12 cellular contexts compared by ENCODE assay signal in the genomic region with DNA sequence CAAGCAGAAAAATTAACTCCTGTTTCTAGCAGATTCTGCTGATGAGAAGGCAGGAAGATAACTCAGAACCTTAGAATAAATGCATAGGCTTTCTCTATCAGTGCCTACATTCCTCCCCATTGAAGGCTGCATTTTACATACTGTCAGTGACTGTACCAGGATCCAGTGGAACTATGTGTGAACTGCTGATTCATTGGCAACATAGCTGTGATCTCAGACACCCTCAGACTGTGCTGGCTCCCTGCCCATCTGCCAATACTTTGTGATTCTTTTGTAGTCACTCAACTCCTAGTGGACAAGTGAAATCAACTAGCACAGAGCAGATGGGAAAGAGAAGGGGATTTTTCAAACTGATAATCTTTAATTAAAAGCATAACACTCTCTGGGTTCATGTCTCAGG.
DNase-seq lines count a peak whose midpoint lies in the region; ATAC-seq and TF ChIP-seq lines count a peak whose summit lies in the region.
"Had no signal": no experiment of that assay in that cellular context is flagged by ENCODE, and none has a peak within 500 bp of the region (broad histone marks: within the 10 kb centered on the region; RNA-seq: fewer than 3 reads in every experiment).

No MANE protein-coding gene starts in this region.

- no peak overlapping the region for H3K4me3 ChIP-seq in psoas muscle

- DNase-seq in Daoy (ENCODE audit: low read depth), result peak; percentile 89
- DNase-seq in NCI-H446 treated with DMSO at 0.1 percent for 48 hours (lab: John Stamatoyannopoulos, UW), result peak; percentile 39
- peak; percentile 21 to 81 for DNase-seq in dermis microvascular lymphatic vessel endothelial cell (ENCODE audit: low read depth in 2 of 2)
- peak; percentile 78 for DNase-seq in myocyte (ENCODE audit: low read depth)
- DNase-seq in sciatic nerve (ENCODE audit: low spot score), result no peak
- DNase-seq in psoas muscle, result no peak
- DNase-seq: DMS153, NCI-H1930, T-helper 1 cell had no signal

- intact Hi-C loops in sciatic nerve (cut with DNase I), result no loop called here
- intact Hi-C loops in psoas muscle (cut with DNase I), result no loop called here

- no peaks in the 10 kb centered on the region for H3K27me3 ChIP-seq in psoas muscle (ENCODE audit: insufficient read depth in 3 of 3, low read length in 2 of 3)
- H3K27me3 ChIP-seq: neutrophil had no signal

- no peaks in the 10 kb centered on the region for H3K36me3 ChIP-seq in psoas muscle (ENCODE audit: insufficient read depth in 1 of 2, low read depth in 1 of 2)
- H3K36me3 ChIP-seq: neutrophil had no signal

- no peaks in the 10 kb centered on the region for H3K4me1 ChIP-seq in psoas muscle

- no peaks in the 10 kb centered on the region for H3K9me3 ChIP-seq in psoas muscle
- H3K9me3 ChIP-seq: neutrophil had no signal

- H3K27ac ChIP-seq in psoas muscle, result no peak overlapping the region
- H3K27ac ChIP-seq: neutrophil had no signal

- TF ChIP-seq CTCF in psoas muscle (IDR thresholded peaks at IDR 0.05), result no peak

- ATAC-seq in HG03135 (IDR thresholded peaks at IDR 0.05; ENCODE audit: unreplicated experiment) (no peak), GM19324 (IDR thresholded peaks at IDR 0.05; ENCODE audit: low FRiP score, unreplicated experiment) (no peak), sciatic nerve (no peak), psoas muscle (no peak)

Comparison
In these comparisons a context has a peak if more than half of its experiments do, and no peak if none do; other contexts are left out.
1. DNase-seq: peak in Daoy (single experiment), NCI-H446 treated with DMSO at 0.1 percent for 48 hours (single experiment), dermis microvascular lymphatic vessel endothelial cell (2 of 2) and myocyte (single experiment); none in sciatic nerve (single experiment) and psoas muscle (0 of 2).